In the genomic region with DNA sequence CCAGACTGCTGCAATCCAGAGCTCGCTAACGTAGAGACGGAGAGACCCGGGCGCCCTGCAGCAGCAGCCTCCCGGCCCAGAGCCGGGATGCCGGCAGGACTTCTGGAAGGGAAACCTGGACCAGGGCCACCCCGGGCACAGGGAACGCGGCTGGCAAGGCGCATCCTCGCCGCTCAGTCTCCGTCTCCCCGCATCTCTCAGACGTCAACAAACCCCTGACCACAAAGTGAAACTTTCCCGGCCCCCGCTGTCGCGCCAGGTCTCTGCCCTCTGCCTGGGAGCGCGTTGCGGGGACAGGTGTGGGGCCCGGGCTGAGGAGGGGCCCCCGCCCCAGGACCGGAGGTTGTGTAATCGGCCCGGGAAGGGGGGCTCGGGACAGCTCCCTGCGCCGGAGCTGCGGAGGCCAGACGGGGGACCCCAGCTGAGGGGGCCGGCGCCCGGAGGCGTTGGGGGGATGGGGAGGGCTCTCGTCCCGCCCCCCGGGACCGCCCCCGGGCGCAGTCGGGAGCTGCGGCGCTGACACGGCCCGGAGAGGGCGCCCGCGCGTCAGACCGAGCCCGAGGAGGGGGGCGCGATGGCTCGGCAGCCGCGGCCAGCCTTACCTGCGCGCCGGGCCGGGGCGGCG, we compare ENCODE assay signal across 1 cellular context.
TF ChIP-seq lines count a peak whose summit lies in the region.

No MANE protein-coding gene starts in this region.

TF ChIP-seq in GM23338, 12 proteins besides CTCF, POLR2A, EP300 and RAD21 (continued from another document):
- TF ChIP-seq, protein P1, sequence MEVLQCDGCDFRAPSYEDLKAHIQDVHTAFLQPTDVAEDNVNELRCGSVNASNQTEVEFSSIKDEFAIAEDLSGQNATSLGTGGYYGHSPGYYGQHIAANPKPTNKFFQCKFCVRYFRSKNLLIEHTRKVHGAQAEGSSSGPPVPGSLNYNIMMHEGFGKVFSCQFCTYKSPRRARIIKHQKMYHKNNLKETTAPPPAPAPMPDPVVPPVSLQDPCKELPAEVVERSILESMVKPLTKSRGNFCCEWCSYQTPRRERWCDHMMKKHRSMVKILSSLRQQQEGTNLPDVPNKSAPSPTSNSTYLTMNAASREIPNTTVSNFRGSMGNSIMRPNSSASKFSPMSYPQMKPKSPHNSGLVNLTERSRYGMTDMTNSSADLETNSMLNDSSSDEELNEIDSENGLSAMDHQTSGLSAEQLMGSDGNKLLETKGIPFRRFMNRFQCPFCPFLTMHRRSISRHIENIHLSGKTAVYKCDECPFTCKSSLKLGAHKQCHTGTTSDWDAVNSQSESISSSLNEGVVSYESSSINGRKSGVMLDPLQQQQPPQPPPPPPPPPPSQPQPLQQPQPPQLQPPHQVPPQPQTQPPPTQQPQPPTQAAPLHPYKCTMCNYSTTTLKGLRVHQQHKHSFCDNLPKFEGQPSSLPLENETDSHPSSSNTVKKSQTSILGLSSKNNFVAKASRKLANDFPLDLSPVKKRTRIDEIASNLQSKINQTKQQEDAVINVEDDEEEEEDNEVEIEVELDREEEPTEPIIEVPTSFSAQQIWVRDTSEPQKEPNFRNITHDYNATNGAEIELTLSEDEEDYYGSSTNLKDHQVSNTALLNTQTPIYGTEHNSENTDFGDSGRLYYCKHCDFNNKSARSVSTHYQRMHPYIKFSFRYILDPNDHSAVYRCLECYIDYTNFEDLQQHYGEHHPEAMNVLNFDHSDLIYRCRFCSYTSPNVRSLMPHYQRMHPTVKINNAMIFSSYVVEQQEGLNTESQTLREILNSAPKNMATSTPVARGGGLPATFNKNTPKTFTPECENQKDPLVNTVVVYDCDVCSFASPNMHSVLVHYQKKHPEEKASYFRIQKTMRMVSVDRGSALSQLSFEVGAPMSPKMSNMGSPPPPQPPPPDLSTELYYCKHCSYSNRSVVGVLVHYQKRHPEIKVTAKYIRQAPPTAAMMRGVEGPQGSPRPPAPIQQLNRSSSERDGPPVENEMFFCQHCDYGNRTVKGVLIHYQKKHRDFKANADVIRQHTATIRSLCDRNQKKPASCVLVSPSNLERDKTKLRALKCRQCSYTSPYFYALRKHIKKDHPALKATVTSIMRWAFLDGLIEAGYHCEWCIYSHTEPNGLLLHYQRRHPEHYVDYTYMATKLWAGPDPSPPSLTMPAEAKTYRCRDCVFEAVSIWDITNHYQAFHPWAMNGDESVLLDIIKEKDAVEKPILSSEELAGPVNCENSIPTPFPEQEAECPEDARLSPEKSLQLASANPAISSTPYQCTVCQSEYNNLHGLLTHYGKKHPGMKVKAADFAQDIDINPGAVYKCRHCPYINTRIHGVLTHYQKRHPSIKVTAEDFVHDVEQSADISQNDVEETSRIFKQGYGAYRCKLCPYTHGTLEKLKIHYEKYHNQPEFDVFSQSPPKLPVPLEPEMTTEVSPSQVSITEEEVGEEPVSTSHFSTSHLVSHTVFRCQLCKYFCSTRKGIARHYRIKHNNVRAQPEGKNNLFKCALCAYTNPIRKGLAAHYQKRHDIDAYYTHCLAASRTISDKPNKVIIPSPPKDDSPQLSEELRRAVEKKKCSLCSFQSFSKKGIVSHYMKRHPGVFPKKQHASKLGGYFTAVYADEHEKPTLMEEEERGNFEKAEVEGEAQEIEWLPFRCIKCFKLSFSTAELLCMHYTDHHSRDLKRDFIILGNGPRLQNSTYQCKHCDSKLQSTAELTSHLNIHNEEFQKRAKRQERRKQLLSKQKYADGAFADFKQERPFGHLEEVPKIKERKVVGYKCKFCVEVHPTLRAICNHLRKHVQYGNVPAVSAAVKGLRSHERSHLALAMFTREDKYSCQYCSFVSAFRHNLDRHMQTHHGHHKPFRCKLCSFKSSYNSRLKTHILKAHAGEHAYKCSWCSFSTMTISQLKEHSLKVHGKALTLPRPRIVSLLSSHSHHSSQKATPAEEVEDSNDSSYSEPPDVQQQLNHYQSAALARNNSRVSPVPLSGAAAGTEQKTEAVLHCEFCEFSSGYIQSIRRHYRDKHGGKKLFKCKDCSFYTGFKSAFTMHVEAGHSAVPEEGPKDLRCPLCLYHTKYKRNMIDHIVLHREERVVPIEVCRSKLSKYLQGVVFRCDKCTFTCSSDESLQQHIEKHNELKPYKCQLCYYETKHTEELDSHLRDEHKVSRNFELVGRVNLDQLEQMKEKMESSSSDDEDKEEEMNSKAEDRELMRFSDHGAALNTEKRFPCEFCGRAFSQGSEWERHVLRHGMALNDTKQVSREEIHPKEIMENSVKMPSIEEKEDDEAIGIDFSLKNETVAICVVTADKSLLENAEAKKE (CRISPR knock-in tag; IDR thresholded peaks at IDR 0.05): no peak
